ENCODE assay signal across 8 cellular contexts in genomic region chr17:51119415-51120356, GRCh38. TPM values are rescaled to one million over a fixed set of nuclear protein-coding genes. Genes with fewer than 3 reads are reported as not detected.
DNase-seq lines count a peak whose midpoint lies in the region; ATAC-seq and TF ChIP-seq lines count a peak whose summit lies in the region.

No MANE protein-coding gene starts in this region.

- H3K27ac Mint-ChIP-seq in natural killer cell: peak overlapping the region; percentile 96 to 97

- no peaks in the 10 kb centered on the region for H3K27me3 ChIP-seq in thymus (ENCODE audit: control insufficient read depth, insufficient read depth)

- peaks cover 26% of the 10 kb centered on the region for H4K20me1 ChIP-seq in OCI-LY7 (ENCODE audit: insufficient read depth, low read length)

- H3K4me3 ChIP-seq in AG10803 (ENCODE audit: low read length): peak overlapping the region; percentile 98
- H3K4me3 ChIP-seq in OCI-LY7 (ENCODE audit: low read depth, low read length, poor library complexity, severe bottlenecking): peak overlapping the region; percentile 100
- peak overlapping the region; percentile 100 for H3K4me3 ChIP-seq in thymus (ENCODE audit: low read length)

- CTCF ChIA-PET in OCI-LY7 (lab: Charles Lee; ENCODE audit: unreplicated experiment): interaction anchor here (0.6 to 0.9 kb wide), 2 partner anchors 9 to 410 kb away, joined by 3 to 4 read pairs; no protein-coding TSS in a partner anchor

- intact Hi-C loops in OCI-LY7 (cut with micrococcal nuclease; ENCODE audit: unreplicated experiment) (loop anchor here (1.0 to 5.0 kb wide), 2 partner anchors 34 to 252 kb away; partner anchors contain the start of genes NME1 and TOB1), natural killer cell (cut with micrococcal nuclease) (loop anchor here (10.0 kb wide), 1 partner anchor 85 kb away; no protein-coding TSS in a partner anchor)

- peak overlapping the region; percentile 100 for H3K4me2 ChIP-seq in OCI-LY7 (ENCODE audit: low read length)

- peaks cover 42 to 51% of the 10 kb centered on the region in 2 donors for H3K4me1 Mint-ChIP-seq in natural killer cell

- DNase-seq in AG10803 (ENCODE audit: low read depth) (peak; percentile 41), OCI-LY7 (ENCODE audit: low spot score) (peak; percentile 75), fibroblast of the conjunctiva (ENCODE audit: low read depth) (peak; percentile 37), natural killer cell (peak; percentile 31)
- peak; percentile 27 for DNase-seq in activated effector memory CD4-positive, alpha-beta T cell treated with Interleukin-2 at 50 U/mL for 16 hours

- POLR2A ChIA-PET in OCI-LY7 (lab: Charles Lee): interaction anchor here (0.7 to 1.7 kb wide), 17 partner anchors 9 to 765 kb away, joined by 3 to 10 read pairs (median 4); partner anchors contain the start of gene NME1

- no peaks in the 10 kb centered on the region for H3K27me3 Mint-ChIP-seq in natural killer cell (ENCODE audit: low read depth in 2 of 2)

- H3K9me3 Mint-ChIP-seq in natural killer cell: no peaks in the 10 kb centered on the region

- no peaks in the 10 kb centered on the region for H3K36me3 Mint-ChIP-seq in natural killer cell

- peaks cover 55% of the 10 kb centered on the region for H3K79me2 ChIP-seq in OCI-LY7 (ENCODE audit: insufficient read depth, low read depth, low read length)

- H3K27ac ChIP-seq in OCI-LY7 (ENCODE audit: low read depth, low read length, poor library complexity, severe bottlenecking) (peak overlapping the region; percentile 87), thymus (ENCODE audit: low read depth) (peak overlapping the region; percentile 95)

- H3K4me1 ChIP-seq in OCI-LY7 (ENCODE audit: insufficient read depth, low read length, poor library complexity, severe bottlenecking) (peaks cover 38% of the 10 kb centered on the region), thymus (ENCODE audit: control insufficient read depth, insufficient read depth, low read length) (peaks cover 19% of the 10 kb centered on the region)

- H3K36me3 ChIP-seq in OCI-LY7 (ENCODE audit: insufficient read depth, low read length) (peaks cover 16% of the 10 kb centered on the region), thymus (ENCODE audit: control insufficient read depth, insufficient read depth) (no peaks in the 10 kb centered on the region)

- ATAC-seq in GM18520 (IDR thresholded peaks at IDR 0.05; ENCODE audit: unreplicated experiment) (peak; percentile 9), HG03064 (IDR thresholded peaks at IDR 0.05; ENCODE audit: low read depth, unreplicated experiment) (peak; percentile 15), natural killer cell (peak in 2 of 3 donors; percentile 5 to 8)

- H3K9me3 ChIP-seq in OCI-LY7 (ENCODE audit: low read length): no peaks in the 10 kb centered on the region
- H3K9me3 ChIP-seq in thymus (ENCODE audit: control insufficient read depth): no peaks in the 10 kb centered on the region

- WGBS in thymus: 2% methylated on average over 49 of the region's 49 CpGs

- BruUV-seq in OCI-LY7 (replicated peaks; lab: Mats Ljungman, UMichigan): no TSS peak

- peak; percentile 43 for TF ChIP-seq CTCF in AG10803 (conservative IDR thresholded peaks at IDR 0.05; ENCODE audit: low read length)
- no peak for TF ChIP-seq CTCF in OCI-LY7 (conservative IDR thresholded peaks at IDR 0.05; ENCODE audit: low read length)
- no peak for TF ChIP-seq CTCF in natural killer cell (IDR thresholded peaks at IDR 0.05)

- H3K4me3 Mint-ChIP-seq in natural killer cell: peak overlapping the region; percentile 94

- H3K9me2 ChIP-seq in OCI-LY7 (ENCODE audit: insufficient read depth, low read length): no peaks in the 10 kb centered on the region

- no peak overlapping the region; the same call in 1 of the 2 replicates for H2AFZ ChIP-seq in OCI-LY7 (ENCODE audit: low read length)

RNA-seq across cellular contexts. Expression of gene SPAG9, which starts 1.0 kb away (rescaled TPM):
- 61.1 and 78.9 TPM in 2 replicates for total RNA-seq in OCI-LY7 (2014; rRNA removed; shearing (Covaris generic))
- 75.5 and 87.9 TPM in 2 replicates for total RNA-seq in OCI-LY7 (2022)
- 10 to 100 TPM; 78.1 to 91.7 (median 90.3) TPM for total RNA-seq in natural killer cell
- 35.6 TPM for polyA plus RNA-seq in thymus

RNA-seq across cellular contexts. Expression of gene NME1, which starts 33.7 kb away (rescaled TPM):
- total RNA-seq in OCI-LY7 (2014; rRNA removed; shearing (Covaris generic)): 158 and 209 TPM in 2 replicates
- 153 and 221 TPM in 2 replicates for total RNA-seq in OCI-LY7 (2022)
- total RNA-seq in natural killer cell: 10 to 100 TPM; 14.7 to 17.8 (median 15.0) TPM
- polyA plus RNA-seq in thymus: 58.5 TPM

RNA-seq across cellular contexts. Expression of gene NME2, which starts 46.5 kb away (rescaled TPM):
- 369 and 397 TPM in 2 replicates for total RNA-seq in OCI-LY7 (2014; rRNA removed; shearing (Covaris generic))
- total RNA-seq in OCI-LY7 (2022) (530 and 582 TPM in 2 replicates), natural killer cell (100 to 1,000 TPM; 100 to 109 (median 101) TPM)
- 382 TPM for polyA plus RNA-seq in thymus

Comparison
In these comparisons a context has a peak if more than half of its experiments do, and no peak if none do; other contexts are left out.
1. Peak in every context shown above with its lines: DNase-seq, ATAC-seq, H3K4me3 ChIP-seq and H3K27ac ChIP-seq.
2. RNA of gene NME1, which starts 33.7 kb away (total RNA-seq): 153 to 221 TPM in OCI-LY7; 14.7 to 17.8 TPM in natural killer cell; every median in the first group is over 4 times any median in the second.